ENCODE assay signal across 19 cellular contexts in the genomic region with DNA sequence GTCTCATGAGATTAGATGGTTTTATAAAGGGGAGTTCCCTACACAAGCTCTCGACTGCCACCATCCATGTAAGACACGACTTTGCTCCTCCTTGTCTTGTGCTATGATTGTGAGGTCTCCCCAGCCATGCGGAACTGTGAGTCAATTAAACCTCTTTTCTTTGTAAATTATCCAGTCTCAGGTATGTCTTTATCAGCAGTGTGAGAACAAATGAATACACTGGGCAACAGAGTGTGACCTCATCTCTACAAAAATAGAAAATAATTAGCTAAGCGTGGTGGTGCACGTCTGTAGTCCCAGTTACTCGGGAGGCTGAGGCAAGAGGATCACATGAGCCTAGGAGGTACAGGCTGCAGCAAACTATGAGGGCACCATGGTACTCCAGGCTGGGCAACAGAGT. TPM values are rescaled to one million over a fixed set of nuclear protein-coding genes. Genes with fewer than 3 reads are reported as not detected.
A peak's percentile ranks its signal among the peaks of the same experiment; 100 is the strongest.
DNase-seq lines count a peak whose midpoint lies in the region; ATAC-seq and TF ChIP-seq lines count a peak whose summit lies in the region.
"Had no signal": no experiment of that assay in that cellular context is flagged by ENCODE, and none has a peak within 500 bp of the region (broad histone marks: within the 10 kb centered on the region; RNA-seq: fewer than 3 reads in every experiment).

No MANE protein-coding gene starts in this region.

- intact Hi-C loops in activated B cell treated with CpG ODN at 0.5 μM for 24 hours (cut with micrococcal nuclease): no loop called here
- intact Hi-C loops in Right ventricle myocardium superior (cut with DNase I): no loop called here

- H3K9me3 Mint-ChIP-seq in T-helper 1 cell treated with Interleukin-12 subunit alpha and Interleukin-12 subunit beta and Interleukin-4 antibody, amounts not matched to agents 30 μg/mL and 1 μg/mL, for 36 hours: no peaks in the 10 kb centered on the region
- H3K9me3 Mint-ChIP-seq in activated B cell treated with CpG ODN at 0.5 μM for 24 hours (no peaks in the 10 kb centered on the region), neural crest cell (no peaks in the 10 kb centered on the region)
- H3K9me3 Mint-ChIP-seq: CD4-positive, alpha-beta T cell had no signal

- H3K27ac Mint-ChIP-seq in T-helper 1 cell treated with Interleukin-12 subunit alpha and Interleukin-12 subunit beta and Interleukin-4 antibody, amounts not matched to agents 30 μg/mL and 1 μg/mL, for 36 hours: peak overlapping the region; percentile 42
- peak overlapping the region; percentile 16 for H3K27ac Mint-ChIP-seq in activated B cell treated with CpG ODN at 0.5 μM for 24 hours
- H3K27ac Mint-ChIP-seq in neural crest cell (ENCODE audit: unreplicated experiment): peak overlapping the region; percentile 31
- H3K27ac Mint-ChIP-seq: CD4-positive, alpha-beta T cell had no signal

- DNase-seq in T-helper 1 cell (no peak), Caki2 (ENCODE audit: low read depth) (peak; percentile 37), activated B cell treated with CpG ODN at 0.5 μM for 24 hours (no peak), neural crest cell (ENCODE audit: low read depth, low spot score) (no peak), Right ventricle myocardium superior (no peak), NCI-H345 (lab: John Stamatoyannopoulos, UW) (no peak), NCI-H526 (lab: John Stamatoyannopoulos, UW) (no peak)
- DNase-seq: AML-193; Caco-2; CD4-positive, alpha-beta T cell; DMS153; DMS79; GDM1; GOT3; H7; IMR-90 had no signal

- no peaks in the 10 kb centered on the region for H3K4me1 Mint-ChIP-seq in T-helper 1 cell treated with Interleukin-12 subunit alpha and Interleukin-12 subunit beta and Interleukin-4 antibody, amounts not matched to agents 30 μg/mL and 1 μg/mL, for 36 hours (ENCODE audit: low read depth)
- H3K4me1 Mint-ChIP-seq in activated B cell treated with CpG ODN at 0.5 μM for 24 hours (peaks cover 4% of the 10 kb centered on the region), neural crest cell (no peaks in the 10 kb centered on the region)

- no peaks in the 10 kb centered on the region for H3K27me3 Mint-ChIP-seq in T-helper 1 cell treated with Interleukin-12 subunit alpha and Interleukin-12 subunit beta and Interleukin-4 antibody, amounts not matched to agents 30 μg/mL and 1 μg/mL, for 36 hours (ENCODE audit: low read depth)
- H3K27me3 Mint-ChIP-seq in activated B cell treated with CpG ODN at 0.5 μM for 24 hours: no peaks in the 10 kb centered on the region
- H3K27me3 Mint-ChIP-seq in neural crest cell (ENCODE audit: low read depth): no peaks in the 10 kb centered on the region
- H3K27me3 Mint-ChIP-seq: CD4-positive, alpha-beta T cell had no signal

- peaks cover 30% of the 10 kb centered on the region for H3K36me3 Mint-ChIP-seq in T-helper 1 cell treated with Interleukin-12 subunit alpha and Interleukin-12 subunit beta and Interleukin-4 antibody, amounts not matched to agents 30 μg/mL and 1 μg/mL, for 36 hours (ENCODE audit: low read depth)
- H3K36me3 Mint-ChIP-seq in activated B cell treated with CpG ODN at 0.5 μM for 24 hours (ENCODE audit: low read depth): peaks cover 70% of the 10 kb centered on the region
- H3K36me3 Mint-ChIP-seq in neural crest cell (ENCODE audit: low read depth): peaks cover 8% of the 10 kb centered on the region

- H3K4me3 Mint-ChIP-seq in T-helper 1 cell treated with Interleukin-12 subunit alpha and Interleukin-12 subunit beta and Interleukin-4 antibody, amounts not matched to agents 30 μg/mL and 1 μg/mL, for 36 hours: no peak overlapping the region
- H3K4me3 Mint-ChIP-seq in activated B cell treated with CpG ODN at 0.5 μM for 24 hours (no peak overlapping the region), neural crest cell (no peak overlapping the region)
- H3K4me3 Mint-ChIP-seq: CD4-positive, alpha-beta T cell had no signal

- CTCF ChIA-PET in activated B cell treated with CpG ODN at 0.5 μM for 24 hours (lab: Charles Lee): interaction anchor here (0.8 kb wide), 1 partner anchor 416 kb away, joined by 3 read pairs; no protein-coding TSS in a partner anchor

- TF ChIP-seq CTCF in activated B cell treated with CpG ODN at 0.5 μM for 24 hours (IDR thresholded peaks at IDR 0.05) (no peak), neural crest cell (conservative IDR thresholded peaks at IDR 0.05) (no peak)

- peak; percentile 40 for ATAC-seq in activated B cell treated with CpG ODN at 0.5 μM for 24 hours (ENCODE audit: low read depth)
- no peak for ATAC-seq in Right ventricle myocardium superior (ENCODE audit: poor library complexity)
- ATAC-seq: A549, HCT116 had no signal

- POLR2A ChIA-PET in activated B cell treated with CpG ODN at 0.5 μM for 24 hours (lab: Charles Lee): interaction anchor here (1.2 kb wide), 1 partner anchor 26 kb away, joined by 3 read pairs; no protein-coding TSS in a partner anchor

- in situ Hi-C loops in Caki2 (cut with HindIII; ENCODE audit: low pct_unique_long_range_greater_than_20kb, low sequenced_read_pairs): no loop called here

RNA-seq across cellular contexts. Expression of a gene that starts 51.3 kb away (rescaled TPM):
- 1.6 and 3.8 TPM in 2 replicates for total RNA-seq in Caki2 (2014; rRNA removed; shearing (Covaris generic); ENCODE audit: low replicate concordance)
- 59.8 and 65.4 TPM in 2 replicates for total RNA-seq in activated B cell treated with CpG ODN at 0.5 μM for 24 hours
- total RNA-seq in neural crest cell: 46.6 and 49.0 TPM in 2 replicates
- total RNA-seq in Right ventricle myocardium superior: 22.6 TPM
